In genomic region chr12:93308281-93308680, GRCh38 we compare ENCODE assay signal across 34 cellular contexts.
"Had no signal": no experiment of that assay in that cellular context is flagged by ENCODE, and none has a peak within 500 bp of the region (broad histone marks: within the 10 kb centered on the region; RNA-seq: fewer than 3 reads in every experiment).

No MANE protein-coding gene starts in this region.

- H3K36me3 ChIP-seq: adrenal gland, brain microvascular endothelial cell, breast epithelium had no signal

- H3K9me3 ChIP-seq: body of pancreas had no signal

- ATAC-seq: activated CD8-positive, alpha-beta T cell treated with anti-CD3 and anti-CD28 coated beads for 36 hours; activated naive CD4-positive, alpha-beta T cell treated with anti-CD3 and anti-CD28 coated beads, Interleukin-2, amount 50 U/mL, for 72 hours; activated T-cell treated with anti-CD3 and anti-CD28 coated beads, Interleukin-2, amount 50 U/mL, for 4 hours; activated T-cell treated with anti-CD3 and anti-CD28 coated beads, Interleukin-2, amount 50 U/mL, for 72 hours; activated T-helper 17 cell treated with anti-CD3 and anti-CD28 coated beads, Interleukin-2, amount 50 U/mL, for 72 hours; body of pancreas had no signal

- FAIRE-seq: astrocyte, TTC549 had no signal

- H3K27ac ChIP-seq: adrenal gland, body of pancreas, brain microvascular endothelial cell, breast epithelium, VCaP had no signal

- H3K27me3 ChIP-seq: adrenal gland, body of pancreas, brain microvascular endothelial cell, breast epithelium had no signal

- H3K4me3 ChIP-seq: adrenal gland, body of pancreas, breast epithelium had no signal

- H3K4me1 ChIP-seq: adrenal gland, body of pancreas, breast epithelium had no signal

- DNase-seq: activated B cell treated with CpG ODN at 0.5 μM for 24 hours; activated CD4-positive, alpha-beta memory T cell treated with anti-CD3 and anti-CD28 coated beads for 36 hours; activated CD4-positive, alpha-beta T cell treated with anti-CD3 and anti-CD28 coated beads for 4 hours; activated CD4-positive, alpha-beta T cell treated with anti-CD3 and anti-CD28 coated beads, Interleukin-2, amount 10 ng/mL, durations not matched to agents 24 days and 14 days; activated CD4-positive, alpha-beta T cell treated with anti-CD3 and anti-CD28 coated beads, Interleukin-2, amount 50 U/mL, for 1 hour; activated CD4-positive, alpha-beta T cell treated with anti-CD3 and anti-CD28 coated beads, Interleukin-2, amount 50 U/mL, for 4 hours; activated CD4-positive, CD25-positive, alpha-beta regulatory T cell treated with anti-CD3 and anti-CD28 coated beads, Interleukin-2, amount 50 U/mL, for 72 hours; activated CD8-positive, alpha-beta memory T cell treated with anti-CD3 and anti-CD28 coated beads, Interleukin-2, amount 50 U/mL, for 4 hours; activated CD8-positive, alpha-beta T cell treated with anti-CD3 and anti-CD28 coated beads for 36 hours; activated effector memory CD4-positive, alpha-beta T cell treated with anti-CD3 and anti-CD28 coated beads, Interleukin-2, amount 50 U/mL, for 16 hours; activated gamma-delta T cell treated with Interleukin-2 at 50 U/mL for 16 hours; activated naive CD4-positive, alpha-beta T cell; activated naive CD4-positive, alpha-beta T cell treated with anti-CD3 and anti-CD28 coated beads for 36 hours; activated naive CD4-positive, alpha-beta T cell treated with anti-CD3 and anti-CD28 coated beads, Interleukin-2, amount 50 U/mL, for 16 hours; activated naive CD8-positive, alpha-beta T cell treated with anti-CD3 and anti-CD28 coated beads for 36 hours; activated T-cell treated with anti-CD3 and anti-CD28 coated beads for 4 hours; activated T-cell treated with anti-CD3 and anti-CD28 coated beads, Interleukin-2, amount 50 U/mL, for 1 hour; activated T-cell treated with anti-CD3 and anti-CD28 coated beads, Interleukin-2, amount 50 U/mL, for 4 hours; activated T-cell treated with anti-CD3 and anti-CD28 coated beads, Interleukin-2, amount 50 U/mL, for 72 hours; adrenal gland; amniotic stem cell; aorta; body of pancreas; brain microvascular endothelial cell; central memory CD4-positive, alpha-beta T cell; T-helper 1 cell; T-helper 2 cell; T-helper 9 cell had no signal
